ENCODE assay signal across 1 cellular context in the genomic region with DNA sequence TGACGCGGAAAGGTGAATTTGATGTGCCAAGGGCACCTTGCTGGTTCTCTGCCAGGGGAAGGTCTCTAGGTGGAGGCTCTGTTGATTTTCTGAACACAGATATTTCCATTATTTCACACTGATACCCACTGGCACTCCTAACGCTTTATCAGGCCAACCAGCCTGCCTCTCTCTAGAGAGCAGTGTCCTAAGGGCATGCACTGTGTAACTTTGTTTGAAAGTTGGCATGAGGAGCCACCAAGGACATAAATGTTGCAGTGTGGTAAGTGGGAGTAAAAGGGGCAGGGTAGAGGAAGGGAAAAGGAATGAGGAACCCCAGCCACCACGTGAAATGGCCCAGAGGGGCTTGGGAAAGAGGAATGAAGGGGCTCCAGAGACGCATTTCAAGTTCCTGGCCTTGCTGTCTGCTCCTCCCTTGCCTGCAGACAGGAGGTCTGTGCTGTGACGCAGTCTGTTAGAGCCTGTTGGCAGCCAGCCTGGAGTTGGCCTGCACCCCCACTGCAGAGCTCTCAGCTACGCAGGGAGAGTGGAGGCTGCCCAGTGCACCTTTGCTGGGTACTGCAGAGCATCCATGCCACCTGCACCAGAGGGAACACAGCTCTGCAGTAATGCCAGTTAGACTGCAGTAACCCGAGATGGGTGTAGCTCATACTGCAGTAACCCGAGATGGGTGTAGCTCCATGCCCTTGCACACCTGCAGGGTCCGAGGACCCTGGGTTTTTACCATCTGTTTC.
TF ChIP-seq lines count a peak whose summit lies in the region.

No MANE protein-coding gene starts in this region.

TF ChIP-seq in GM23338, 12 proteins besides CTCF, POLR2A, EP300 and RAD21 (continued from another document):
- TF ChIP-seq, protein P1, sequence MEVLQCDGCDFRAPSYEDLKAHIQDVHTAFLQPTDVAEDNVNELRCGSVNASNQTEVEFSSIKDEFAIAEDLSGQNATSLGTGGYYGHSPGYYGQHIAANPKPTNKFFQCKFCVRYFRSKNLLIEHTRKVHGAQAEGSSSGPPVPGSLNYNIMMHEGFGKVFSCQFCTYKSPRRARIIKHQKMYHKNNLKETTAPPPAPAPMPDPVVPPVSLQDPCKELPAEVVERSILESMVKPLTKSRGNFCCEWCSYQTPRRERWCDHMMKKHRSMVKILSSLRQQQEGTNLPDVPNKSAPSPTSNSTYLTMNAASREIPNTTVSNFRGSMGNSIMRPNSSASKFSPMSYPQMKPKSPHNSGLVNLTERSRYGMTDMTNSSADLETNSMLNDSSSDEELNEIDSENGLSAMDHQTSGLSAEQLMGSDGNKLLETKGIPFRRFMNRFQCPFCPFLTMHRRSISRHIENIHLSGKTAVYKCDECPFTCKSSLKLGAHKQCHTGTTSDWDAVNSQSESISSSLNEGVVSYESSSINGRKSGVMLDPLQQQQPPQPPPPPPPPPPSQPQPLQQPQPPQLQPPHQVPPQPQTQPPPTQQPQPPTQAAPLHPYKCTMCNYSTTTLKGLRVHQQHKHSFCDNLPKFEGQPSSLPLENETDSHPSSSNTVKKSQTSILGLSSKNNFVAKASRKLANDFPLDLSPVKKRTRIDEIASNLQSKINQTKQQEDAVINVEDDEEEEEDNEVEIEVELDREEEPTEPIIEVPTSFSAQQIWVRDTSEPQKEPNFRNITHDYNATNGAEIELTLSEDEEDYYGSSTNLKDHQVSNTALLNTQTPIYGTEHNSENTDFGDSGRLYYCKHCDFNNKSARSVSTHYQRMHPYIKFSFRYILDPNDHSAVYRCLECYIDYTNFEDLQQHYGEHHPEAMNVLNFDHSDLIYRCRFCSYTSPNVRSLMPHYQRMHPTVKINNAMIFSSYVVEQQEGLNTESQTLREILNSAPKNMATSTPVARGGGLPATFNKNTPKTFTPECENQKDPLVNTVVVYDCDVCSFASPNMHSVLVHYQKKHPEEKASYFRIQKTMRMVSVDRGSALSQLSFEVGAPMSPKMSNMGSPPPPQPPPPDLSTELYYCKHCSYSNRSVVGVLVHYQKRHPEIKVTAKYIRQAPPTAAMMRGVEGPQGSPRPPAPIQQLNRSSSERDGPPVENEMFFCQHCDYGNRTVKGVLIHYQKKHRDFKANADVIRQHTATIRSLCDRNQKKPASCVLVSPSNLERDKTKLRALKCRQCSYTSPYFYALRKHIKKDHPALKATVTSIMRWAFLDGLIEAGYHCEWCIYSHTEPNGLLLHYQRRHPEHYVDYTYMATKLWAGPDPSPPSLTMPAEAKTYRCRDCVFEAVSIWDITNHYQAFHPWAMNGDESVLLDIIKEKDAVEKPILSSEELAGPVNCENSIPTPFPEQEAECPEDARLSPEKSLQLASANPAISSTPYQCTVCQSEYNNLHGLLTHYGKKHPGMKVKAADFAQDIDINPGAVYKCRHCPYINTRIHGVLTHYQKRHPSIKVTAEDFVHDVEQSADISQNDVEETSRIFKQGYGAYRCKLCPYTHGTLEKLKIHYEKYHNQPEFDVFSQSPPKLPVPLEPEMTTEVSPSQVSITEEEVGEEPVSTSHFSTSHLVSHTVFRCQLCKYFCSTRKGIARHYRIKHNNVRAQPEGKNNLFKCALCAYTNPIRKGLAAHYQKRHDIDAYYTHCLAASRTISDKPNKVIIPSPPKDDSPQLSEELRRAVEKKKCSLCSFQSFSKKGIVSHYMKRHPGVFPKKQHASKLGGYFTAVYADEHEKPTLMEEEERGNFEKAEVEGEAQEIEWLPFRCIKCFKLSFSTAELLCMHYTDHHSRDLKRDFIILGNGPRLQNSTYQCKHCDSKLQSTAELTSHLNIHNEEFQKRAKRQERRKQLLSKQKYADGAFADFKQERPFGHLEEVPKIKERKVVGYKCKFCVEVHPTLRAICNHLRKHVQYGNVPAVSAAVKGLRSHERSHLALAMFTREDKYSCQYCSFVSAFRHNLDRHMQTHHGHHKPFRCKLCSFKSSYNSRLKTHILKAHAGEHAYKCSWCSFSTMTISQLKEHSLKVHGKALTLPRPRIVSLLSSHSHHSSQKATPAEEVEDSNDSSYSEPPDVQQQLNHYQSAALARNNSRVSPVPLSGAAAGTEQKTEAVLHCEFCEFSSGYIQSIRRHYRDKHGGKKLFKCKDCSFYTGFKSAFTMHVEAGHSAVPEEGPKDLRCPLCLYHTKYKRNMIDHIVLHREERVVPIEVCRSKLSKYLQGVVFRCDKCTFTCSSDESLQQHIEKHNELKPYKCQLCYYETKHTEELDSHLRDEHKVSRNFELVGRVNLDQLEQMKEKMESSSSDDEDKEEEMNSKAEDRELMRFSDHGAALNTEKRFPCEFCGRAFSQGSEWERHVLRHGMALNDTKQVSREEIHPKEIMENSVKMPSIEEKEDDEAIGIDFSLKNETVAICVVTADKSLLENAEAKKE (CRISPR knock-in tag; IDR thresholded peaks at IDR 0.05): no peak
TF ChIP-seq in GM23338: peak in this region for 0.
